In the genomic region with DNA sequence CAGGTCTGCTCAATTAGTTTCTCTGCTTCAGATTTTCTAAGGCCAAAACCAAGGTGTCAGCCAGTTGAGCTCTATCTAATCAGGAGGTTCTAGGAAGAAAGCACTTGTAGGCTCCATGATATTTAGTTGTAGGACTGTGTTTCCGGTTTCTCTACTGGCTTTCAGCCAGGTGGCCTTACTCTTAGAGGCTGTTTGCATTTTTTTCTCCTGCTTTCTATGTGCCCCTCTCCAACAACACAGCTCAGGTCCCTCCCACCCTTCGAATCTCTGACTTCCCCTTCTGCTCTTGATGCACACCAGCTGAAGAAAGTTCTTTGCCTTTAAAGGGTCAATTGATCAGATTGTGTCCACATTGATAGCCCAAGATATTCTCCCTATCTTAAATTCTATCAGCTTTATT, we compare ENCODE assay signal across 1 cellular context.
TF ChIP-seq lines count a peak whose summit lies in the region.

No MANE protein-coding gene starts in this region.

TF ChIP-seq in K562, 482 proteins besides CTCF, POLR2A, EP300 and RAD21:
- no peak for TF ChIP-seq ZBED1 (IDR thresholded peaks at IDR 0.05)
- TF ChIP-seq TAF1 (IDR thresholded peaks at IDR 0.05; ENCODE audit: control insufficient read depth, extremely low read depth, insufficient read depth, low read length, severe bottlenecking) = no peak
- TF ChIP-seq, protein P1, sequence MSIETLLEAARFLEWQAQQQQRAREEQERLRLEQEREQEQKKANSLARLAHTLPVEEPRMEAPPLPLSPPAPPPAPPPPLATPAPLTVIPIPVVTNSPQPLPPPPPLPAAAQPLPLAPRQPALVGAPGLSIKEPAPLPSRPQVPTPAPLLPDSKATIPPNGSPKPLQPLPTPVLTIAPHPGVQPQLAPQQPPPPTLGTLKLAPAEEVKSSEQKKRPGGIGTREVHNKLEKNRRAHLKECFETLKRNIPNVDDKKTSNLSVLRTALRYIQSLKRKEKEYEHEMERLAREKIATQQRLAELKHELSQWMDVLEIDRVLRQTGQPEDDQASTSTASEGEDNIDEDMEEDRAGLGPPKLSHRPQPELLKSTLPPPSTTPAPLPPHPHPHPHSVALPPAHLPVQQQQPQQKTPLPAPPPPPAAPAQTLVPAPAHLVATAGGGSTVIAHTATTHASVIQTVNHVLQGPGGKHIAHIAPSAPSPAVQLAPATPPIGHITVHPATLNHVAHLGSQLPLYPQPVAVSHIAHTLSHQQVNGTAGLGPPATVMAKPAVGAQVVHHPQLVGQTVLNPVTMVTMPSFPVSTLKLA (conservative IDR thresholded peaks at IDR 0.05) = no peak
- no peak for TF ChIP-seq ZNF146 (CRISPR knock-in tag; IDR thresholded peaks at IDR 0.05; ENCODE audit: unreplicated experiment)
- TF ChIP-seq, protein P2, sequence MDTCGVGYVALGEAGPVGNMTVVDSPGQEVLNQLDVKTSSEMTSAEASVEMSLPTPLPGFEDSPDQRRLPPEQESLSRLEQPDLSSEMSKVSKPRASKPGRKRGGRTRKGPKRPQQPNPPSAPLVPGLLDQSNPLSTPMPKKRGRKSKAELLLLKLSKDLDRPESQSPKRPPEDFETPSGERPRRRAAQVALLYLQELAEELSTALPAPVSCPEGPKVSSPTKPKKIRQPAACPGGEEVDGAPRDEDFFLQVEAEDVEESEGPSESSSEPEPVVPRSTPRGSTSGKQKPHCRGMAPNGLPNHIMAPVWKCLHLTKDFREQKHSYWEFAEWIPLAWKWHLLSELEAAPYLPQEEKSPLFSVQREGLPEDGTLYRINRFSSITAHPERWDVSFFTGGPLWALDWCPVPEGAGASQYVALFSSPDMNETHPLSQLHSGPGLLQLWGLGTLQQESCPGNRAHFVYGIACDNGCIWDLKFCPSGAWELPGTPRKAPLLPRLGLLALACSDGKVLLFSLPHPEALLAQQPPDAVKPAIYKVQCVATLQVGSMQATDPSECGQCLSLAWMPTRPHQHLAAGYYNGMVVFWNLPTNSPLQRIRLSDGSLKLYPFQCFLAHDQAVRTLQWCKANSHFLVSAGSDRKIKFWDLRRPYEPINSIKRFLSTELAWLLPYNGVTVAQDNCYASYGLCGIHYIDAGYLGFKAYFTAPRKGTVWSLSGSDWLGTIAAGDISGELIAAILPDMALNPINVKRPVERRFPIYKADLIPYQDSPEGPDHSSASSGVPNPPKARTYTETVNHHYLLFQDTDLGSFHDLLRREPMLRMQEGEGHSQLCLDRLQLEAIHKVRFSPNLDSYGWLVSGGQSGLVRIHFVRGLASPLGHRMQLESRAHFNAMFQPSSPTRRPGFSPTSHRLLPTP (IDR thresholded peaks at IDR 0.05; ENCODE audit: borderline replicate concordance, extremely low read depth, insufficient read length) = no peak
- TF ChIP-seq, protein P3, sequence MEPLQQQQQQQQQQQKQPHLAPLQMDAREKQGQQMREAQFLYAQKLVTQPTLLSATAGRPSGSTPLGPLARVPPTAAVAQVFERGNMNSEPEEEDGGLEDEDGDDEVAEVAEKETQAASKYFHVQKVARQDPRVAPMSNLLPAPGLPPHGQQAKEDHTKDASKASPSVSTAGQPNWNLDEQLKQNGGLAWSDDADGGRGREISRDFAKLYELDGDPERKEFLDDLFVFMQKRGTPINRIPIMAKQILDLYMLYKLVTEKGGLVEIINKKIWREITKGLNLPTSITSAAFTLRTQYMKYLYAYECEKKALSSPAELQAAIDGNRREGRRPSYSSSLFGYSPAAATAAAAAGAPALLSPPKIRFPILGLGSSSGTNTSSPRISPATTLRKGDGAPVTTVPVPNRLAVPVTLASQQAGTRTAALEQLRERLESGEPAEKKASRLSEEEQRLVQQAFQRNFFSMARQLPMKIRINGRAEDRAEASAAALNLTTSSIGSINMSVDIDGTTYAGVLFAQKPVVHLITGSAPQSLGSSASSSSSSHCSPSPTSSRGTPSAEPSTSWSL (CRISPR knock-in tag; IDR thresholded peaks at IDR 0.05; ENCODE audit: borderline replicate concordance) = no peak
- TF ChIP-seq HOXB6 (CRISPR knock-in tag; IDR thresholded peaks at IDR 0.05; ENCODE audit: borderline replicate concordance) = no peak
- peak; percentile 48 for TF ChIP-seq NFIC (IDR thresholded peaks at IDR 0.05)
TF ChIP-seq in K562: peak in this region for 1.
